In the genomic region with DNA sequence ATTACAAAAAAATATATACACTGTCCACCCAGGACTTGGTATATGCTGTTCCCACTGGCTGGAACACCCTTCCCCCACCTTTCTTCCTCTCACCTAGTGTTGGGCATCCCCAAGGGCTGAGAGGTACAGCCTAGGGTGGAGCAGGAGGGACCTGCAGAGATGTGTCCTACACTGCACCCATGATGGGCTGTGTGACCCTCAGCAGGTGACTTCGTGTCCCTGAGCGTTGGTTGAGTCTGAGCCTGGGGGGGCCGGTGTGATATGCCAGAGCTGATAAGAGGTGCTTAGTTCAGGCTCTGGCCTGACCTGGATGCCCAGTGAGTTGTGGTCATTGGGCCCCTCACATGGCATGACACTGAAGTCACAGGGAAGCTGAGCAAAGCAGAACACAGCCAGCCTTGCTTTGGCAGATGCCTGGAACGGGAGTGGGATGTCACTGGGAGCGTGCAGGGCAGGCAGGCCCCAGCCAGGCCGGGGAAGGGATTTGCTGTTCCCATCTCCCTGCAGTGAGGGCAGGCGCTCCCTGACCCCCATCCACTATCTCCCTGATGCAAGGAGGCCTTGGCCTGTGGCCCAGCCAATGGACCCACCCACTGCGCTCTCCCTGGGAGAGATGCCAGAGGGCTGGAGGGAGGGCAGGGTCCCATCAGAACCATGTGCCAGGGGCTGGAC, we compare ENCODE assay signal across 1 cellular context.
TF ChIP-seq lines count a peak whose summit lies in the region.

No MANE protein-coding gene starts in this region.

TF ChIP-seq in HepG2, 621 proteins besides CTCF, POLR2A, EP300 and RAD21 (continued from another document):
- TF ChIP-seq, protein P1, sequence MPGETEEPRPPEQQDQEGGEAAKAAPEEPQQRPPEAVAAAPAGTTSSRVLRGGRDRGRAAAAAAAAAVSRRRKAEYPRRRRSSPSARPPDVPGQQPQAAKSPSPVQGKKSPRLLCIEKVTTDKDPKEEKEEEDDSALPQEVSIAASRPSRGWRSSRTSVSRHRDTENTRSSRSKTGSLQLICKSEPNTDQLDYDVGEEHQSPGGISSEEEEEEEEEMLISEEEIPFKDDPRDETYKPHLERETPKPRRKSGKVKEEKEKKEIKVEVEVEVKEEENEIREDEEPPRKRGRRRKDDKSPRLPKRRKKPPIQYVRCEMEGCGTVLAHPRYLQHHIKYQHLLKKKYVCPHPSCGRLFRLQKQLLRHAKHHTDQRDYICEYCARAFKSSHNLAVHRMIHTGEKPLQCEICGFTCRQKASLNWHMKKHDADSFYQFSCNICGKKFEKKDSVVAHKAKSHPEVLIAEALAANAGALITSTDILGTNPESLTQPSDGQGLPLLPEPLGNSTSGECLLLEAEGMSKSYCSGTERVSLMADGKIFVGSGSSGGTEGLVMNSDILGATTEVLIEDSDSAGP (CRISPR knock-in tag; IDR thresholded peaks at IDR 0.05; ENCODE audit: borderline replicate concordance), result peak; percentile 38; the same call in 1 of the 2 replicates
- TF ChIP-seq, protein P2, sequence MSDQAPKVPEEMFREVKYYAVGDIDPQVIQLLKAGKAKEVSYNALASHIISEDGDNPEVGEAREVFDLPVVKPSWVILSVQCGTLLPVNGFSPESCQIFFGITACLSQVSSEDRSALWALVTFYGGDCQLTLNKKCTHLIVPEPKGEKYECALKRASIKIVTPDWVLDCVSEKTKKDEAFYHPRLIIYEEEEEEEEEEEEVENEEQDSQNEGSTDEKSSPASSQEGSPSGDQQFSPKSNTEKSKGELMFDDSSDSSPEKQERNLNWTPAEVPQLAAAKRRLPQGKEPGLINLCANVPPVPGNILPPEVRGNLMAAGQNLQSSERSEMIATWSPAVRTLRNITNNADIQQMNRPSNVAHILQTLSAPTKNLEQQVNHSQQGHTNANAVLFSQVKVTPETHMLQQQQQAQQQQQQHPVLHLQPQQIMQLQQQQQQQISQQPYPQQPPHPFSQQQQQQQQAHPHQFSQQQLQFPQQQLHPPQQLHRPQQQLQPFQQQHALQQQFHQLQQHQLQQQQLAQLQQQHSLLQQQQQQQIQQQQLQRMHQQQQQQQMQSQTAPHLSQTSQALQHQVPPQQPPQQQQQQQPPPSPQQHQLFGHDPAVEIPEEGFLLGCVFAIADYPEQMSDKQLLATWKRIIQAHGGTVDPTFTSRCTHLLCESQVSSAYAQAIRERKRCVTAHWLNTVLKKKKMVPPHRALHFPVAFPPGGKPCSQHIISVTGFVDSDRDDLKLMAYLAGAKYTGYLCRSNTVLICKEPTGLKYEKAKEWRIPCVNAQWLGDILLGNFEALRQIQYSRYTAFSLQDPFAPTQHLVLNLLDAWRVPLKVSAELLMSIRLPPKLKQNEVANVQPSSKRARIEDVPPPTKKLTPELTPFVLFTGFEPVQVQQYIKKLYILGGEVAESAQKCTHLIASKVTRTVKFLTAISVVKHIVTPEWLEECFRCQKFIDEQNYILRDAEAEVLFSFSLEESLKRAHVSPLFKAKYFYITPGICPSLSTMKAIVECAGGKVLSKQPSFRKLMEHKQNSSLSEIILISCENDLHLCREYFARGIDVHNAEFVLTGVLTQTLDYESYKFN (CRISPR knock-in tag; conservative IDR thresholded peaks at IDR 0.05), result no peak
- TF ChIP-seq REL (CRISPR knock-in tag; conservative IDR thresholded peaks at IDR 0.05) (no peak), DMAP1 (CRISPR knock-in tag; IDR thresholded peaks at IDR 0.05) (no peak), KLF11 (CRISPR knock-in tag; IDR thresholded peaks at IDR 0.05) (no peak), TEAD3 (CRISPR knock-in tag; optimal IDR thresholded peaks at IDR 0.05; ENCODE audit: borderline replicate concordance) (peak; percentile 48), SETDB1 (CRISPR knock-in tag; IDR thresholded peaks at IDR 0.05; ENCODE audit: borderline replicate concordance) (no peak), GATAD2A (CRISPR knock-in tag; IDR thresholded peaks at IDR 0.05) (no peak), HDAC1 (CRISPR knock-in tag; IDR thresholded peaks at IDR 0.05) (0 out of 2 replicates have a peak, but pooled peaks have one; percentile 21), TMF1 (CRISPR knock-in tag; IDR thresholded peaks at IDR 0.05; ENCODE audit: low read depth) (no peak), FIP1L1 (IDR thresholded peaks at IDR 0.05; ENCODE audit: borderline replicate concordance, insufficient read depth, low read depth, low read length) (no peak), NR2F6 (IDR thresholded peaks at IDR 0.05) (peak; percentile 30; the same call in 1 of the 2 replicates), NR2F6 (CRISPR knock-in tag; IDR thresholded peaks at IDR 0.05) (peak; percentile 62; the same call in 1 of the 2 replicates), GABPA (IDR thresholded peaks at IDR 0.05; ENCODE audit: low read depth, low read length) (no peak), GABPA (CRISPR knock-in tag; IDR thresholded peaks at IDR 0.05; ENCODE audit: low read depth) (no peak)
- TF ChIP-seq, protein P3, sequence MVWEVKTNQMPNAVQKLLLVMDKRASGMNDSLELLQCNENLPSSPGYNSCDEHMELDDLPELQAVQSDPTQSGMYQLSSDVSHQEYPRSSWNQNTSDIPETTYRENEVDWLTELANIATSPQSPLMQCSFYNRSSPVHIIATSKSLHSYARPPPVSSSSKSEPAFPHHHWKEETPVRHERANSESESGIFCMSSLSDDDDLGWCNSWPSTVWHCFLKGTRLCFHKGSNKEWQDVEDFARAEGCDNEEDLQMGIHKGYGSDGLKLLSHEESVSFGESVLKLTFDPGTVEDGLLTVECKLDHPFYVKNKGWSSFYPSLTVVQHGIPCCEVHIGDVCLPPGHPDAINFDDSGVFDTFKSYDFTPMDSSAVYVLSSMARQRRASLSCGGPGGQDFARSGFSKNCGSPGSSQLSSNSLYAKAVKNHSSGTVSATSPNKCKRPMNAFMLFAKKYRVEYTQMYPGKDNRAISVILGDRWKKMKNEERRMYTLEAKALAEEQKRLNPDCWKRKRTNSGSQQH (CRISPR knock-in tag; IDR thresholded peaks at IDR 0.05; ENCODE audit: low read depth), result no peak
- TF ChIP-seq, protein P4, sequence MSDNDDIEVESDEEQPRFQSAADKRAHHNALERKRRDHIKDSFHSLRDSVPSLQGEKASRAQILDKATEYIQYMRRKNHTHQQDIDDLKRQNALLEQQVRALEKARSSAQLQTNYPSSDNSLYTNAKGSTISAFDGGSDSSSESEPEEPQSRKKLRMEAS (IDR thresholded peaks at IDR 0.05), result no peak
- TF ChIP-seq, protein P5, sequence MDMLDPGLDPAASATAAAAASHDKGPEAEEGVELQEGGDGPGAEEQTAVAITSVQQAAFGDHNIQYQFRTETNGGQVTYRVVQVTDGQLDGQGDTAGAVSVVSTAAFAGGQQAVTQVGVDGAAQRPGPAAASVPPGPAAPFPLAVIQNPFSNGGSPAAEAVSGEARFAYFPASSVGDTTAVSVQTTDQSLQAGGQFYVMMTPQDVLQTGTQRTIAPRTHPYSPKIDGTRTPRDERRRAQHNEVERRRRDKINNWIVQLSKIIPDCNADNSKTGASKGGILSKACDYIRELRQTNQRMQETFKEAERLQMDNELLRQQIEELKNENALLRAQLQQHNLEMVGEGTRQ (IDR thresholded peaks at IDR 0.05; ENCODE audit: low read depth, low read length), result no peak
- TF ChIP-seq, protein P5 (CRISPR knock-in tag; IDR thresholded peaks at IDR 0.05; ENCODE audit: borderline replicate concordance), result no peak
- TF ChIP-seq, protein P6, sequence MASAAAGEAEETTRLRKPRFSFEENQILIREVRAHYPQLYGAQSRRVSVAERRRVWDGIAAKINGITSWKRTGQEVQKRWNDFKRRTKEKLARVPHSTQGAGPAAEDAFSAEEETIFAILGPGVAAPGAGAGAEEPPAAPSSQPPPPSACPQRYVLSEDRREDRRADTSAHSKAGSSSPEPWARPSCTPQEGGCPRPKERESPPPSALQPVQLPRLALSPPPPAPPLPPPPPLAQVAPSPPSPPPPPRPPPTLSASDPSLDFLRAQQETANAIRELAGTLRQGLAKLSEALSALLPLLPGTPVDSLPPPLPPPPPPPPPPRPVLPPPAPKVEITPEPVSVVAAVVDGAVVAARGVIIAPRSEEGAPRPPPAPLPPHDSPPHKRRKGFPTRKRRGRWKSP (CRISPR knock-in tag; IDR thresholded peaks at IDR 0.05), result no peak
TF ChIP-seq in HepG2: peak in this region for 37.
